ENCODE assay signal across 1 cellular context in the genomic region with DNA sequence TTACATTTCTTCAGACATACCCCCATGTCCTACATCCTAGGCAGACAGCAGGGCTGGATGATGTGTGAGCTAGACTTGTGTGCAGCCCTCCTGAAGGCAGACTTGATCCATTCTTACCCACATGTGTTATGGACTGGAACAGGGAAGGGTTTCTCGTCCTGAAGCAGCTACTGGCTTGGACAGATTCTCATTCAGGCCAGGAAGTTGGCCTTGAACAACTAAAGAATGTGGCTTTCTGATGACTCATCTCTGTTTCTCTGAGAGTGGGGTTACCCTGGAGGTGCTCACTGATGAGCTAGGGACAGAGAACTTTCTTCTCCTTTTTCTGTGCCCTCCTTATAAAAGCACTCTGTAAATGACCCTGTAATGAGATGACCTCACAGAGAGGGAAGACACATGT.
TF ChIP-seq lines count a peak whose summit lies in the region.

No MANE protein-coding gene starts in this region.

TF ChIP-seq in K562, 482 proteins besides CTCF, POLR2A, EP300 and RAD21 (continued from another document):
- TF ChIP-seq, protein P1, sequence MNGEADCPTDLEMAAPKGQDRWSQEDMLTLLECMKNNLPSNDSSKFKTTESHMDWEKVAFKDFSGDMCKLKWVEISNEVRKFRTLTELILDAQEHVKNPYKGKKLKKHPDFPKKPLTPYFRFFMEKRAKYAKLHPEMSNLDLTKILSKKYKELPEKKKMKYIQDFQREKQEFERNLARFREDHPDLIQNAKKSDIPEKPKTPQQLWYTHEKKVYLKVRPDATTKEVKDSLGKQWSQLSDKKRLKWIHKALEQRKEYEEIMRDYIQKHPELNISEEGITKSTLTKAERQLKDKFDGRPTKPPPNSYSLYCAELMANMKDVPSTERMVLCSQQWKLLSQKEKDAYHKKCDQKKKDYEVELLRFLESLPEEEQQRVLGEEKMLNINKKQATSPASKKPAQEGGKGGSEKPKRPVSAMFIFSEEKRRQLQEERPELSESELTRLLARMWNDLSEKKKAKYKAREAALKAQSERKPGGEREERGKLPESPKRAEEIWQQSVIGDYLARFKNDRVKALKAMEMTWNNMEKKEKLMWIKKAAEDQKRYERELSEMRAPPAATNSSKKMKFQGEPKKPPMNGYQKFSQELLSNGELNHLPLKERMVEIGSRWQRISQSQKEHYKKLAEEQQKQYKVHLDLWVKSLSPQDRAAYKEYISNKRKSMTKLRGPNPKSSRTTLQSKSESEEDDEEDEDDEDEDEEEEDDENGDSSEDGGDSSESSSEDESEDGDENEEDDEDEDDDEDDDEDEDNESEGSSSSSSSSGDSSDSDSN (IDR thresholded peaks at IDR 0.05; ENCODE audit: borderline replicate concordance in 1 of 2, low read depth in 2 of 2, low read length in 2 of 2), result no peak
- TF ChIP-seq HDAC3 (IDR thresholded peaks at IDR 0.05; ENCODE audit: borderline replicate concordance, partially characterized antibody) (no peak), SMARCE1 (IDR thresholded peaks at IDR 0.05) (no peak)
